In genomic region chr15:38696120-38696727, GRCh38 we compare ENCODE assay signal across 8 cellular contexts.
DNase-seq lines count a peak whose midpoint lies in the region; FAIRE-seq and TF ChIP-seq lines count a peak whose summit lies in the region.

No MANE protein-coding gene starts in this region.

- H3K27me3 ChIP-seq in GM06990 (replicated peaks; ENCODE audit: control insufficient read depth, insufficient read depth, low read length): no peaks in the 10 kb centered on the region

- DNase-seq in GM06990 (ENCODE audit: extremely low read depth, insufficient read length): peak; percentile 65
- peak; percentile 68 for DNase-seq in H4 (ENCODE audit: low spot score)
- peak; percentile 23 for DNase-seq in RCC 7860 (ENCODE audit: low spot score)
- peak; percentile 56 for DNase-seq in activated naive CD4-positive, alpha-beta T cell treated with anti-CD3 and anti-CD28 coated beads, Interleukin-2, amount 50 U/mL, for 16 hours
- DNase-seq in stimulated activated CD4-positive, alpha-beta T cell treated with anti-CD3 and anti-CD28 coated beads, Interleukin-4, amount 100 ng/mL, for 24 hours: peak; percentile 74
- no peak for DNase-seq in SKM-1 (lab: John Stamatoyannopoulos, UW; ENCODE audit: unreplicated experiment)
- DNase-seq in NAMALWA (ENCODE audit: low spot score): no peak
- no peak for DNase-seq in SW480 (ENCODE audit: low spot score)

- no peak overlapping the region for H3K4me3 ChIP-seq in GM06990 (replicated peaks; ENCODE audit: low read depth, low read length)

- no peaks in the 10 kb centered on the region for H3K36me3 ChIP-seq in GM06990 (ENCODE audit: control insufficient read depth, insufficient read depth, low read length)

- no peak for FAIRE-seq in RCC 7860 (lab: Jason Lieb, UNC)

- no peak for TF ChIP-seq CTCF in GM06990 (IDR thresholded peaks at IDR 0.05; ENCODE audit: insufficient read depth, low read length, poor library complexity, severe bottlenecking)

Comparison
In these comparisons a context has a peak if more than half of its experiments do, and no peak if none do; other contexts are left out.
1. DNase-seq: peak in GM06990 (single experiment), H4 (single experiment), RCC 7860 (single experiment), activated naive CD4-positive, alpha-beta T cell treated with anti-CD3 and anti-CD28 coated beads, Interleukin-2, amount 50 U/mL, for 16 hours (single experiment) and stimulated activated CD4-positive, alpha-beta T cell treated with anti-CD3 and anti-CD28 coated beads, Interleukin-4, amount 100 ng/mL, for 24 hours (single experiment); none in SKM-1 (single experiment), NAMALWA (single experiment) and SW480 (single experiment).